In genomic region chr10:71805776-71806705, GRCh38 we compare ENCODE assay signal across 11 cellular contexts. TPM values are rescaled to one million over a fixed set of nuclear protein-coding genes. Genes with fewer than 3 reads are reported as not detected.
DNase-seq lines count a peak whose midpoint lies in the region; TF ChIP-seq lines count a peak whose summit lies in the region.
"Had no signal": no experiment of that assay in that cellular context is flagged by ENCODE, and none has a peak within 500 bp of the region (broad histone marks: within the 10 kb centered on the region; RNA-seq: fewer than 3 reads in every experiment).

No MANE protein-coding gene starts in this region.

- peaks cover 0 to 5% (median 0%) of the 10 kb centered on the region in 4 donors for H3K36me3 ChIP-seq in esophagus muscularis mucosa

- peaks cover 0 to 9% (median 3%) of the 10 kb centered on the region in 4 donors for H3K4me1 ChIP-seq in esophagus muscularis mucosa

- no peak overlapping the region for H3K4me3 ChIP-seq in epithelial cell of esophagus (ENCODE audit: low read length)
- no peak overlapping the region for H3K4me3 ChIP-seq in esophagus muscularis mucosa

- no peak overlapping the region for H3K27ac ChIP-seq in esophagus muscularis mucosa (replicated peaks in 1 of 4)

- no peak for TF ChIP-seq CTCF in epithelial cell of esophagus (IDR thresholded peaks at IDR 0.05; ENCODE audit: insufficient read depth, low read depth, low read length, missing control alignments)
- TF ChIP-seq CTCF in esophagus muscularis mucosa (IDR thresholded peaks at IDR 0.05), result no peak

- H3K9me3 ChIP-seq in esophagus muscularis mucosa, result no peaks in the 10 kb centered on the region

- H3K27me3 ChIP-seq in esophagus muscularis mucosa, result no peaks in the 10 kb centered on the region

- TF ChIP-seq EP300 in esophagus muscularis mucosa (IDR thresholded peaks at IDR 0.05), result no peak

- TF ChIP-seq POLR2A in esophagus muscularis mucosa (IDR thresholded peaks at IDR 0.05; ENCODE audit: low read depth), result no peak

- intact Hi-C loops in esophagus muscularis mucosa (cut with DNase I), result no loop called here

- 69% methylated on average over 19 of the region's 41 CpGs for WGBS in esophagus muscularis mucosa

- peak; percentile 79 for DNase-seq in CD1c-positive myeloid dendritic cell (ENCODE audit: extremely low spot score)
- peak; percentile 60 for DNase-seq in NCI-H2029 (lab: John Stamatoyannopoulos, UW)
- DNase-seq in epithelial cell of esophagus (ENCODE audit: low read depth), result peak; percentile 61
- peak; percentile 22 for DNase-seq in midbrain (lab: John Stamatoyannopoulos, UW)
- no peak for DNase-seq in esophagus muscularis mucosa (ENCODE audit: extremely low spot score)
- DNase-seq in NCI-H510A treated with DMSO at 0.1 percent for 48 hours (lab: John Stamatoyannopoulos, UW), result no peak
- DNase-seq in SKM-1 (lab: John Stamatoyannopoulos, UW; ENCODE audit: unreplicated experiment), result no peak
- no peak for DNase-seq in T-helper 1 cell
- DNase-seq: activated CD4-positive, alpha-beta T cell treated with anti-CD3 and anti-CD28 coated beads for 4 hours; AML-193; naive B cell had no signal

RNA-seq across cellular contexts. Expression of gene VSIR, which starts 32.7 kb away (rescaled TPM):
- total RNA-seq in esophagus muscularis mucosa, result 100 to 1,000 TPM in 2 of 4 donors, 10 to 100 TPM in 2; 37.8 to 118 (median 90.3) TPM

RNA-seq across cellular contexts. Expression of gene PSAP, which starts 45.0 kb away (rescaled TPM):
- total RNA-seq in esophagus muscularis mucosa, result 100 to 1,000 TPM; 537 to 740 (median 698) TPM

Comparison
In these comparisons a context has a peak if more than half of its experiments do, and no peak if none do; other contexts are left out.
1. DNase-seq: peak in CD1c-positive myeloid dendritic cell (single experiment), NCI-H2029 (single experiment), epithelial cell of esophagus (single experiment) and midbrain (single experiment); none in esophagus muscularis mucosa (single experiment), NCI-H510A treated with DMSO at 0.1 percent for 48 hours (single experiment), SKM-1 (single experiment) and T-helper 1 cell (0 of 5).